Comparison of ENCODE assay signal across 9 cellular contexts in the genomic region with DNA sequence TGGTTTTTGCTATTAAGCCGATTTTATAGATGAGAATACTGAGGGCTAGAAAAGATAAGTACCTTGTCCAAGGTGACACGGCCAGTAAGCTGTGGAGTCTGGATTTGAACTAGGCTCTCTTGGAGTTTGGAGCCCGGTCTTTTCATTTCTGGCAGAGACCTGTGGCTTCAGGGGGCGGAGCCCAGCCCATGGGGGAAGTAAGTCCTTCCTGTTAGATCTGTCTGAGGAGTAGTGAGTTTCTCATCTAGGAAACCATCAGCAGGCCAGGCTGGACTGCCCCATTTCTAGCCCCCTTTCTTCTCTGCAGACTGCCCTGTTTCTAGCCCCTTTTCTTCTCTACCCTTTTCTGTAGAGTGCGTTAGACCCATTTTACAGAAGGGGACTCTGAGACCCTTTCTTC. TPM values are rescaled to one million over a fixed set of nuclear protein-coding genes. Genes with fewer than 3 reads are reported as not detected.
DNase-seq lines count a peak whose midpoint lies in the region; ATAC-seq, FAIRE-seq and TF ChIP-seq lines count a peak whose summit lies in the region.
"Had no signal": no experiment of that assay in that cellular context is flagged by ENCODE, and none has a peak within 500 bp of the region (broad histone marks: within the 10 kb centered on the region; RNA-seq: fewer than 3 reads in every experiment).

No MANE protein-coding gene starts in this region.

- no peak for TF ChIP-seq EP300 in K562 (IDR thresholded peaks at IDR 0.05; ENCODE audit: low read length)

- DNase-seq in K562 (ENCODE audit: extremely low read depth in 1 of 4, low spot score in 3 of 4) (peak in 1 of 4 experiments; percentile 35), GM03348 (ENCODE audit: low spot score) (no peak), NCI-H2196 (lab: John Stamatoyannopoulos, UW; ENCODE audit: unreplicated experiment) (no peak), islet precursor cell (no peak)
- DNase-seq in naive thymus-derived CD8-positive, alpha-beta T cell: no peak
- DNase-seq in effector memory CD4-positive, alpha-beta T cell: no peak

- no peak for TF ChIP-seq POLR2A in K562 (conservative IDR thresholded peaks at IDR 0.05)

- H3K36me3 ChIP-seq in K562 (ENCODE audit: control insufficient read depth, insufficient read depth, low read length): no peaks in the 10 kb centered on the region; the same call in 2 of the 3 replicates
- no peaks in the 10 kb centered on the region for H3K36me3 ChIP-seq in effector memory CD4-positive, alpha-beta T cell (ENCODE audit: control insufficient read depth, insufficient read depth, low read length)

- H3K4me3 Mint-ChIP-seq in naive thymus-derived CD8-positive, alpha-beta T cell: peak overlapping the region in 7 of 10 donors; percentile 65 to 84 (median 78)

- CTCF ChIA-PET in K562 (lab: Yijun Ruan, JAX; ENCODE audit: low intra/inter-chr PET ratio): no interaction called here

- H3K27ac Mint-ChIP-seq in naive thymus-derived CD8-positive, alpha-beta T cell: peak overlapping the region in 1 of 10 donors; percentile 16

- BruUV-seq in K562 (replicated peaks; lab: Mats Ljungman, UMichigan): no TSS peak

- no peaks in the 10 kb centered on the region for H4K20me1 ChIP-seq in K562 (replicated peaks; ENCODE audit: control insufficient read depth, insufficient read depth, low read length)

- H3K27me3 Mint-ChIP-seq in naive thymus-derived CD8-positive, alpha-beta T cell: peaks cover 12 to 48% (median 32%) of the 10 kb centered on the region in 5 donors

- H2AFZ ChIP-seq in K562 (ENCODE audit: low read depth, low read length): peak overlapping the region; percentile 69

- H3K4me2 ChIP-seq in K562 (ENCODE audit: insufficient read depth, low read length): peak overlapping the region; percentile 70

- TF ChIP-seq CTCF in K562 (IDR thresholded peaks at IDR 0.05 in 2 of 3, conservative IDR thresholded peaks at IDR 0.05 in 1 of 3; ENCODE audit: insufficient read depth in 2 of 3, low read depth in 1 of 3, low read length in 3 of 3): no peak

- POLR2A ChIA-PET in K562 (lab: Yijun Ruan, JAX): interaction anchor here (0.5 to 1.4 kb wide), 4 partner anchors 18 to 441 kb away, joined by 3 read pairs; no protein-coding TSS in a partner anchor
- POLR2A ChIA-PET in naive thymus-derived CD8-positive, alpha-beta T cell (lab: Charles Lee): no interaction called here

- peak overlapping the region in 1 of 2 experiments; percentile 65; a peak in 2 of 4 replicates for H3K9ac ChIP-seq in K562 (ENCODE audit: insufficient read depth in 1 of 2, low read depth in 2 of 2, low read length in 2 of 2)

- H3K27me3 ChIP-seq in K562 (ENCODE audit: control insufficient read depth in 2 of 2, insufficient read depth in 2 of 2, low read length in 2 of 2): 0 out of 5 replicates have a peak, but pooled peaks cover 0 to 5% of the 10 kb centered on the region in 2 experiments
- H3K27me3 ChIP-seq in effector memory CD4-positive, alpha-beta T cell (replicated peaks; ENCODE audit: control insufficient read depth, insufficient read depth, low read length, poor library complexity, severe bottlenecking): no peaks in the 10 kb centered on the region

- no peak overlapping the region for H3K27ac ChIP-seq in K562 (ENCODE audit: extremely low read depth, low read depth, low read length)
- H3K27ac ChIP-seq in effector memory CD4-positive, alpha-beta T cell (ENCODE audit: insufficient read depth, low read length, poor library complexity, severe bottlenecking): no peak overlapping the region
- H3K27ac ChIP-seq: epithelial cell of prostate had no signal

- peak; percentile 42 for ATAC-seq in GM18907 (IDR thresholded peaks at IDR 0.05; ENCODE audit: unreplicated experiment)
- peak; percentile 36 for ATAC-seq in HG03432 (IDR thresholded peaks at IDR 0.05; ENCODE audit: unreplicated experiment)
- ATAC-seq in K562: no peak
- no peak for ATAC-seq in naive thymus-derived CD8-positive, alpha-beta T cell

- no peaks in the 10 kb centered on the region for H3K79me2 ChIP-seq in K562 (ENCODE audit: control insufficient read depth, insufficient read depth, low read length)

- 35% methylated on average over 5 of the region's 5 CpGs for WGBS in K562 (ENCODE audit: insufficient coverage, low coverage, missing lambda C conversion rate)

- peak; percentile 66 for FAIRE-seq in K562 (lab: Jason Lieb, UNC)

- TF ChIP-seq RAD21 in K562 (CRISPR knock-in tag; conservative IDR thresholded peaks at IDR 0.05 in 1 of 2, IDR thresholded peaks at IDR 0.05 in 1 of 2): no peak

- H3K36me3 Mint-ChIP-seq in naive thymus-derived CD8-positive, alpha-beta T cell: no peaks in the 10 kb centered on the region

- peaks cover 25 to 30% of the 10 kb centered on the region in 2 experiments for H3K4me1 ChIP-seq in K562 (replicated peaks in 1 of 2; ENCODE audit: control insufficient read depth in 2 of 2, insufficient read depth in 2 of 2, low read length in 2 of 2)
- H3K4me1 ChIP-seq in effector memory CD4-positive, alpha-beta T cell (ENCODE audit: control insufficient read depth, insufficient read depth, low read length, poor library complexity, severe bottlenecking): peaks cover 7% of the 10 kb centered on the region

- 0 out of 2 replicates have a peak, but pooled peaks cover 2% of the 10 kb centered on the region for H3K9me3 ChIP-seq in K562 (replicated peaks; ENCODE audit: control insufficient read depth, insufficient read depth, low read depth, low read length)
- H3K9me3 ChIP-seq in effector memory CD4-positive, alpha-beta T cell (ENCODE audit: control insufficient read depth, low read length): no peaks in the 10 kb centered on the region

- intact Hi-C loops in K562 (cut with micrococcal nuclease): no loop called here

- in situ Hi-C loops in K562 (cut with MboI): loop anchor here (10.0 kb wide), 1 partner anchor 74 kb away; no protein-coding TSS in a partner anchor

- no peaks in the 10 kb centered on the region for H3K9me1 ChIP-seq in K562 (ENCODE audit: control insufficient read depth, insufficient read depth, low read length)

- H3K9me3 Mint-ChIP-seq in naive thymus-derived CD8-positive, alpha-beta T cell: peaks cover 0 to 4% (median 0%) of the 10 kb centered on the region in 9 donors

- H3K4me3 ChIP-seq in K562: 0 out of 2 replicates have a peak overlapping the region, but pooled peaks have one; percentile 44
- no peak overlapping the region for H3K4me3 ChIP-seq in effector memory CD4-positive, alpha-beta T cell (ENCODE audit: insufficient read depth, low read depth, low read length, poor library complexity, severe bottlenecking)

- peaks cover 8 to 24% (median 12%) of the 10 kb centered on the region in 4 donors for H3K4me1 Mint-ChIP-seq in naive thymus-derived CD8-positive, alpha-beta T cell

TF ChIP-seq in K562, 482 proteins besides CTCF, POLR2A, EP300 and RAD21 (continues in another document):
- TF ChIP-seq ZNF75A (CRISPR knock-in tag; IDR thresholded peaks at IDR 0.05): no peak
- TF ChIP-seq HEY1 (CRISPR knock-in tag; IDR thresholded peaks at IDR 0.05; ENCODE audit: borderline replicate concordance): no peak
- TF ChIP-seq, protein P1, sequence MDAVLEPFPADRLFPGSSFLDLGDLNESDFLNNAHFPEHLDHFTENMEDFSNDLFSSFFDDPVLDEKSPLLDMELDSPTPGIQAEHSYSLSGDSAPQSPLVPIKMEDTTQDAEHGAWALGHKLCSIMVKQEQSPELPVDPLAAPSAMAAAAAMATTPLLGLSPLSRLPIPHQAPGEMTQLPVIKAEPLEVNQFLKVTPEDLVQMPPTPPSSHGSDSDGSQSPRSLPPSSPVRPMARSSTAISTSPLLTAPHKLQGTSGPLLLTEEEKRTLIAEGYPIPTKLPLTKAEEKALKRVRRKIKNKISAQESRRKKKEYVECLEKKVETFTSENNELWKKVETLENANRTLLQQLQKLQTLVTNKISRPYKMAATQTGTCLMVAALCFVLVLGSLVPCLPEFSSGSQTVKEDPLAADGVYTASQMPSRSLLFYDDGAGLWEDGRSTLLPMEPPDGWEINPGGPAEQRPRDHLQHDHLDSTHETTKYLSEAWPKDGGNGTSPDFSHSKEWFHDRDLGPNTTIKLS (IDR thresholded peaks at IDR 0.05; ENCODE audit: borderline replicate concordance, low read depth): no peak
- TF ChIP-seq ADNP (tag; IDR thresholded peaks at IDR 0.05): 0 out of 2 replicates have a peak, but pooled peaks have one; percentile 55
- TF ChIP-seq HNRNPK (IDR thresholded peaks at IDR 0.05; ENCODE audit: low read depth, low read length, poor library complexity, severe bottlenecking): no peak
- no peak for TF ChIP-seq STAT5B (CRISPR knock-in tag; IDR thresholded peaks at IDR 0.05)
- no peak for TF ChIP-seq HNRNPL (IDR thresholded peaks at IDR 0.05; ENCODE audit: low read depth, low read length)

RNA-seq across cellular contexts. Expression of gene PTGS1, which starts 0.5 kb away (rescaled TPM):
- total RNA-seq in K562 (2011; cell fraction: chromatin; rRNA removed; ENCODE audit: low replicate concordance): 8.0 and 9.1 TPM in 2 replicates
- total RNA-seq in K562 (2011; cell fraction: nucleolus; rRNA removed): 6.3 and 7.7 TPM in 2 replicates
- total RNA-seq in K562 (2011; cell fraction: nucleoplasm; rRNA removed): 9.9 and 10.5 TPM in 2 replicates
- total RNA-seq in K562 (2014; rRNA removed) (4.9 and 5.3 TPM in 2 replicates), K562 (2014; rRNA removed; fragmentation: Illumina TruSeq; extraction: Trizol) (3.4 and 3.6 TPM in 2 replicates), K562 (2015; rRNA removed; fragmentation: Illumina TruSeq; extraction: Trizol) (3.8 and 4.5 TPM in 2 replicates), K562 (2021) (7.2 and 9.1 TPM in 2 replicates)
- polyA plus RNA-seq in K562 (2011; rRNA removed) (5.2 and 12.9 TPM in 2 replicates), K562 (2014; fragmentation: Illumina TruSeq; extraction: Trizol) (7.2 and 7.5 TPM in 2 replicates), K562 (2014; fragmentation: Nextera tagmentation; extraction: Ambion mirVana) (1 to 10 TPM; 3.7 to 8.2 TPM), K562 (2014; rRNA removed) (4.0 and 5.8 TPM in 2 replicates)
- 6.5 and 21.2 TPM in 2 replicates for polyA plus RNA-seq in K562 (2011; cell fraction: cytosol; rRNA removed)
- 6.4 and 18.4 TPM in 2 replicates for polyA plus RNA-seq in K562 (2011; cell fraction: nucleus; rRNA removed)
- polyA plus RNA-seq in K562 (2012): 10.4 and 10.8 TPM in 2 replicates
- 2.5 and 6.5 TPM in 2 replicates for polyA minus RNA-seq in K562 (2011; rRNA and poly(A)+ RNA removed)
- 3.0 and 6.0 TPM in 2 replicates for polyA minus RNA-seq in K562 (2011; cell fraction: cytosol; rRNA and poly(A)+ RNA removed)
- 1.6 and 2.3 TPM in 2 replicates for polyA minus RNA-seq in K562 (2011; cell fraction: nucleus; rRNA and poly(A)+ RNA removed)
- 1 to 10 TPM in 1 of 2 experiments, under 1 TPM in 1; 0.60 to 1.0 TPM for total RNA-seq in naive thymus-derived CD8-positive, alpha-beta T cell
- under 1 TPM in 1 of 3 donors, not detected in 2; 0.22 TPM for polyA plus RNA-seq in naive thymus-derived CD8-positive, alpha-beta T cell

Comparison
In these comparisons a context has a peak if more than half of its experiments do, and no peak if none do; other contexts are left out.
1. ATAC-seq: peak in GM18907 (single experiment) and HG03432 (single experiment); none in K562 (single experiment) and naive thymus-derived CD8-positive, alpha-beta T cell (0 of 2).